ENCODE assay signal across 23 cellular contexts in genomic region chr11:125455851-125456250, GRCh38. TPM values are rescaled to one million over a fixed set of nuclear protein-coding genes. Genes with fewer than 3 reads are reported as not detected.
DNase-seq lines count a peak whose midpoint lies in the region; TF ChIP-seq lines count a peak whose summit lies in the region.
"Had no signal": no experiment of that assay in that cellular context is flagged by ENCODE, and none has a peak within 500 bp of the region (broad histone marks: within the 10 kb centered on the region; RNA-seq: fewer than 3 reads in every experiment).

No MANE protein-coding gene starts in this region.

- no peak overlapping the region for H2AFZ ChIP-seq in H9 (ENCODE audit: low read length)
- H2AFZ ChIP-seq: GM23338 had no signal

- H4K20me1 ChIP-seq in H9 (ENCODE audit: control insufficient read depth, insufficient read depth, insufficient read length) = no peaks in the 10 kb centered on the region
- H4K20me1 ChIP-seq: BLaER1 had no signal

- H2BK5ac ChIP-seq in H9 (ENCODE audit: insufficient read length, low read length) = no peak overlapping the region

- H3K79me1 ChIP-seq in H9 (ENCODE audit: insufficient read depth, low read depth, low read length, poor library complexity, severe bottlenecking) = no peaks in the 10 kb centered on the region

- H3K4ac ChIP-seq in H9 (ENCODE audit: low read depth, low read length) = no peak overlapping the region

- H4K91ac ChIP-seq in H9 (ENCODE audit: insufficient read length, low read depth, low read length) = no peak overlapping the region

- H3K4me3 ChIP-seq in endodermal cell (ENCODE audit: low read length) = no peak overlapping the region
- H3K4me3 ChIP-seq in H7 (ENCODE audit: insufficient read depth, low read depth, low read length) = no peak overlapping the region
- H3K4me3 ChIP-seq: BLaER1, GM23338 had no signal

- H2BK120ac ChIP-seq in H9 (ENCODE audit: low read depth, low read length, poor library complexity, severe bottlenecking) = no peak overlapping the region

- H3K27ac ChIP-seq in H9 (ENCODE audit: insufficient read length, low read depth, low read length) (no peak overlapping the region), endodermal cell (ENCODE audit: low read depth, low read length) (no peak overlapping the region)
- H3K27ac ChIP-seq: BLaER1, RWPE1 had no signal

- no peak overlapping the region for H3K56ac ChIP-seq in H9 (ENCODE audit: insufficient read length, low read depth, low read length)

- H3K27me3 Mint-ChIP-seq in H9 (ENCODE audit: low read depth) (no peaks in the 10 kb centered on the region; the same call in 1 of the 2 replicates), brain (peaks cover 4% of the 10 kb centered on the region), endodermal cell (ENCODE audit: insufficient read depth) (no peaks in the 10 kb centered on the region), osteocyte (ENCODE audit: unreplicated experiment) (no peaks in the 10 kb centered on the region)

- H3K23ac ChIP-seq in H9 (ENCODE audit: insufficient read length, low read depth, low read length) = no peak overlapping the region

- H3K9me3 ChIP-seq in H9 (ENCODE audit: control insufficient read depth, low read depth, low read length) (no peaks in the 10 kb centered on the region), endodermal cell (ENCODE audit: control insufficient read depth, low read length) (peaks cover 5% of the 10 kb centered on the region)
- H3K9me3 ChIP-seq: BLaER1 had no signal

- no peak overlapping the region for H3T11ph ChIP-seq in H9 (ENCODE audit: low read length)

- no peak for DNase-seq in H9
- DNase-seq in endodermal cell = peak; percentile 32
- peak; percentile 83 for DNase-seq in osteocyte (ENCODE audit: extremely low spot score, unreplicated experiment)
- no peak for DNase-seq in H7
- DNase-seq in AML-193 (lab: John Stamatoyannopoulos, UW) = no peak
- no peak for DNase-seq in stimulated activated naive CD4-positive, alpha-beta T cell treated with Interleukin-2 at 50 U/mL for 16 hours (lab: John Stamatoyannopoulos, UW)
- DNase-seq in amygdala (lab: John Stamatoyannopoulos, UW) = no peak
- DNase-seq: 8988T; ACHN; CD4-positive, CD25-positive, alpha-beta regulatory T cell; Karpas-422; NCI-H1092; NCI-H1417 treated with DMSO at 0.1 percent for 48 hours; NCI-H1694 treated with DMSO at 0.1 percent for 48 hours; NCI-H2081; NCI-H2227 treated with DMSO at 0.1 percent for 48 hours; NCI-H69; SHP77 had no signal

- H3K9ac ChIP-seq in H9 (ENCODE audit: extremely low read depth, insufficient read length, low read length) = no peak overlapping the region
- no peak overlapping the region for H3K9ac ChIP-seq in endodermal cell (ENCODE audit: extremely low read depth, low read length, poor library complexity, severe bottlenecking)
- H3K9ac ChIP-seq: BLaER1 had no signal

- no peak overlapping the region for H2BK15ac ChIP-seq in H9 (ENCODE audit: low read depth, low read length)

- H3K27me3 ChIP-seq in H9 (ENCODE audit: insufficient read depth, low read length) (no peaks in the 10 kb centered on the region), endodermal cell (ENCODE audit: control insufficient read depth, insufficient read depth, low read length, poor library complexity, severe bottlenecking) (no peaks in the 10 kb centered on the region), H7 (ENCODE audit: control insufficient read depth, insufficient read depth, low read length) (no peaks in the 10 kb centered on the region)
- H3K27me3 ChIP-seq: BLaER1 had no signal

- no peak overlapping the region for H2BK12ac ChIP-seq in H9 (ENCODE audit: insufficient read length, low read depth, low read length)

- no peaks in the 10 kb centered on the region for H3K23me2 ChIP-seq in H9 (ENCODE audit: insufficient read length, low read depth, low read length, poor library complexity, severe bottlenecking)

- H3K4me1 ChIP-seq in H9 (ENCODE audit: insufficient read depth, low read length) = peaks cover 4% of the 10 kb centered on the region
- peaks cover 4% of the 10 kb centered on the region for H3K4me1 ChIP-seq in endodermal cell (ENCODE audit: control insufficient read depth, insufficient read depth, low read length)

- TF ChIP-seq CTCF in H9 (conservative IDR thresholded peaks at IDR 0.05) (no peak), brain (conservative IDR thresholded peaks at IDR 0.05) (no peak), endodermal cell (conservative IDR thresholded peaks at IDR 0.05) (no peak), osteocyte (IDR thresholded peaks at IDR 0.05) (no peak)

- no peaks in the 10 kb centered on the region for H3K9me3 Mint-ChIP-seq in H9
- no peaks in the 10 kb centered on the region for H3K9me3 Mint-ChIP-seq in brain
- peaks cover 5% of the 10 kb centered on the region for H3K9me3 Mint-ChIP-seq in endodermal cell
- H3K9me3 Mint-ChIP-seq in osteocyte (ENCODE audit: unreplicated experiment) = no peaks in the 10 kb centered on the region
- H3K9me3 Mint-ChIP-seq: GM23338 had no signal

- H3K27ac Mint-ChIP-seq in H9 = peak overlapping the region in 2 of 3 experiments; percentile 7 to 69; a peak in 3 of 7 replicates
- peak overlapping the region in 4 of 5 experiments; percentile 8 to 83 (median 43) for H3K27ac Mint-ChIP-seq in brain
- H3K27ac Mint-ChIP-seq in endodermal cell = no peak overlapping the region
- no peak overlapping the region for H3K27ac Mint-ChIP-seq in osteocyte (ENCODE audit: unreplicated experiment)
- H3K27ac Mint-ChIP-seq: CD4-positive, CD25-positive, alpha-beta regulatory T cell; GM23338 had no signal

- H3K36me3 ChIP-seq in endodermal cell (ENCODE audit: control insufficient read depth, insufficient read depth, low read length) (no peaks in the 10 kb centered on the region), H7 (replicated peaks; ENCODE audit: control insufficient read depth, insufficient read depth, low read length) (no peaks in the 10 kb centered on the region)
- H3K36me3 ChIP-seq: BLaER1 had no signal

- H3K4me1 Mint-ChIP-seq in H9 = peaks cover 23 to 28% of the 10 kb centered on the region in 2 experiments
- peaks cover 44% of the 10 kb centered on the region for H3K4me1 Mint-ChIP-seq in brain
- H3K4me1 Mint-ChIP-seq in endodermal cell = peaks cover 20% of the 10 kb centered on the region
- peaks cover 26% of the 10 kb centered on the region for H3K4me1 Mint-ChIP-seq in osteocyte (ENCODE audit: unreplicated experiment)

- no peak overlapping the region for H3K4me2 ChIP-seq in H9 (ENCODE audit: insufficient read depth, insufficient read length, low read length)
- H3K4me2 ChIP-seq: BLaER1, GM23338 had no signal

- H3K14ac ChIP-seq in H9 (ENCODE audit: insufficient read depth, low read length) = no peak overlapping the region; the same call in 1 of the 2 replicates

- H2BK20ac ChIP-seq in H9 (ENCODE audit: low read depth, low read length, poor library complexity, severe bottlenecking) = no peak overlapping the region

- WGBS in H9 (ENCODE audit: extremely low coverage, insufficient read length, low lambda C conversion rate) = no CpG with 5 or more reads among the region's 13 CpGs
- WGBS in endodermal cell (ENCODE audit: insufficient coverage in 1 of 2, insufficient read length in 1 of 2), 2 experiments = 95 to 97% methylated on average over 10 to 13 of the region's 13 CpGs

- no peak overlapping the region for H4K5ac ChIP-seq in H9 (ENCODE audit: insufficient read length, low read depth, low read length)

- peaks cover 3 to 53% (median 44%) of the 10 kb centered on the region in 3 experiments; a peak in 5 of 7 replicates for H3K36me3 Mint-ChIP-seq in H9 (ENCODE audit: insufficient read depth in 1 of 3, low read depth in 3 of 3)
- peaks cover 44% of the 10 kb centered on the region for H3K36me3 Mint-ChIP-seq in brain
- peaks cover 1% of the 10 kb centered on the region for H3K36me3 Mint-ChIP-seq in endodermal cell (ENCODE audit: low read depth)
- H3K36me3 Mint-ChIP-seq in osteocyte (ENCODE audit: unreplicated experiment) = no peaks in the 10 kb centered on the region
- H3K36me3 Mint-ChIP-seq: CD4-positive, CD25-positive, alpha-beta regulatory T cell had no signal

- H3K4me3 Mint-ChIP-seq in H9 (no peak overlapping the region), brain (no peak overlapping the region), endodermal cell (no peak overlapping the region), osteocyte (ENCODE audit: unreplicated experiment) (no peak overlapping the region)
- H3K4me3 Mint-ChIP-seq: CD4-positive, CD25-positive, alpha-beta regulatory T cell; GM23338 had no signal

- H3K18ac ChIP-seq in H9 (ENCODE audit: insufficient read length, low read depth, low read length) = no peak overlapping the region

- H2AK5ac ChIP-seq in H9 (ENCODE audit: insufficient read length, low read length) = no peak overlapping the region

- no peaks in the 10 kb centered on the region for H3K79me2 ChIP-seq in H9 (ENCODE audit: insufficient read depth, low read length)

- H4K8ac ChIP-seq in H9 (replicated peaks; ENCODE audit: insufficient read length, low read depth, low read length) = no peak overlapping the region

RNA-seq across cellular contexts. Expression of gene FEZ1, which starts 40.2 kb away (rescaled TPM):
- total RNA-seq in H9 (2021) (130 and 135 TPM in 2 replicates), endodermal cell (10 to 100 TPM; 11.5 to 13.7 TPM), osteocyte (35.4 and 35.7 TPM in 2 replicates)
- polyA plus RNA-seq in brain (ENCODE audit: insufficient read depth, low read depth, low replicate concordance) = 288 TPM
- 152 TPM for polyA plus RNA-seq in endodermal cell (2013, experiment 1 of 2)
- 151 TPM for polyA plus RNA-seq in endodermal cell (2013, experiment 2 of 2)
- total RNA-seq in H7 (2014; rRNA removed; shearing (Covaris generic)) = 93.8 and 98.9 TPM in 2 replicates
- total RNA-seq: HT-29 had no signal

Comparison
In these comparisons a context has a peak if more than half of its experiments do, and no peak if none do; other contexts are left out.
1. DNase-seq: peak in endodermal cell (single experiment) and osteocyte (single experiment); none in H9 (single experiment), H7 (single experiment), AML-193 (0 of 2), stimulated activated naive CD4-positive, alpha-beta T cell treated with Interleukin-2 at 50 U/mL for 16 hours (single experiment) and amygdala (0 of 56).
2. H3K27ac Mint-ChIP-seq: peak in H9 (2 of 3) and brain (4 of 5); none in endodermal cell (single experiment) and osteocyte (single experiment).